Comparison of ENCODE assay signal across 16 cellular contexts in the genomic region with DNA sequence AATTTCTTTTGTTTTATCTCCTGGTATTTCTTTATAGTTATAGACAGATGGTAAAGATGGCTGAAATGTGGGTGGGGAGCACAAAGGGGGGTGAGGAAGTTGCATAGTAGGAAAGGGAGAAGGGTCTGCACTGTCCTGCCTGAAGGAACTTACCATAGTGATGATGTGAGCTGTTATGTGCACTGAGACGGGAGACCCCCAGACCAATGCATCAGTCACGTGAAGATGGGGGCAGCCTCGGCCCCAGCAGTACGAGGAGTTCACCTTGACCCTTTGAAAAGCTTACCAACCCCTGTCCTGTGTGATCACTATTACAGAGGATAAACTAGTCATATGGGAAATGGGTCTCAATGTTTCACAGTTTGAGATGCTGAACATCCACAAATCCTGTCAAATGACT.
"Had no signal": no experiment of that assay in that cellular context is flagged by ENCODE, and none has a peak within 500 bp of the region (broad histone marks: within the 10 kb centered on the region; RNA-seq: fewer than 3 reads in every experiment).

No MANE protein-coding gene starts in this region.

- H3K27ac ChIP-seq: esophagus muscularis mucosa, foreskin keratinocyte, VCaP had no signal

- H3K27me3 ChIP-seq: body of pancreas, gastrocnemius medialis had no signal

- H3K4me1 ChIP-seq: foreskin keratinocyte had no signal

- H3K36me3 ChIP-seq: esophagus muscularis mucosa, gastrocnemius medialis had no signal

- H3K9me3 ChIP-seq: body of pancreas, gastrocnemius medialis had no signal

- DNase-seq: activated CD4-positive, alpha-beta T cell treated with anti-CD3 and anti-CD28 coated beads for 1 hour; activated CD4-positive, alpha-beta T cell treated with anti-CD3 and anti-CD28 coated beads for 4 hours; activated CD4-positive, alpha-beta T cell treated with anti-CD3 and anti-CD28 coated beads, Interleukin-2, amount 50 U/mL, for 4 hours; activated gamma-delta T cell; activated naive CD4-positive, alpha-beta T cell; activated T-cell treated with anti-CD3 and anti-CD28 coated beads for 4 hours; cortex of kidney; effector CD4-positive, alpha-beta T cell; effector memory CD8-positive, alpha-beta T cell; T-helper 9 cell had no signal

- H3K4me3 ChIP-seq: body of pancreas, esophagus muscularis mucosa, gastrocnemius medialis had no signal

- ATAC-seq: effector memory CD8-positive, alpha-beta T cell; T-cell had no signal
